ENCODE assay signal across 8 cellular contexts in the genomic region with DNA sequence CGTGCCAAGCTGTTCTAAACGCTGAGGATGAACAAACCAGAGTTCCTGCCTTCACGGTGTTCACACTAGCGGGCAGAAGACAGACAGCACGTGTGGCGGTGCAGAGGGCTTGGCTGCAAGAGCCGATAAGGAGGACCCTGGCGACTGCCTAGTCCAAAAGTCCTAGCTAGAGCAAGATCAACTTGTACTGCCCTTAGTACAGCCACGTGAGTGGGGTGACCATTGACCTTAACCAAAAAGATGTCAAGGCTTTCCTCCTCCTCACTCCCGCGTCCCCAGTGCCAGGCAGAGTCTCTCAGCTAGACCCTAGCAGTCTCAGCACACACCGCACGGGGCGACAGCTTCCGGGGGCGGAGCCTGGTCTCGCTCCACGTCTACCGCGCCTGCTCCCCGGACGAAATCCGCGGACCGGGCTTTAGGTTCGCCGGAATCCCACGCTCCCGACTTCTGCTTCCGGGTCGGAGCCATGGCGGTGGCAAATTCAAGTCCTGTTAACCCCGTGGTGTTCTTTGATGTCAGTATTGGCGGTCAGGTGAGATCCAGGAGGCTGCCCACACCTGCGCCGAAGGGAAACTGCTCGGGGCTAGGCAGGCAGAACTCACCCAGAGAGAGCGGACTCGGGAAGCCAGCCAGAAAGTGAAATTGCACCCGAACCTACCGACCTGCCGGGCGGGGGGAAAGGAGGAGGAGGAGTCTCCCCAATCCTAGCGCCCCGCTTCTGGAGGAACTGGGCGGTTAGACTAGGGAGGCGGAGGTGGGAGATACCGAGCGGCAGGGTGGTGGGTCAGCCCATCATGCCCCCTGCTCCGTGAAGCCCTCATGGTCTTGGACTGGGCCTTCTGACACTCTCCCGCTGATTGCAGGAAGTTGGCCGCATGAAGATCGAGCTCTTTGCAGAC. TPM values are rescaled to one million over a fixed set of nuclear protein-coding genes. Genes with fewer than 3 reads are reported as not detected.
A peak's percentile ranks its signal among the peaks of the same experiment; 100 is the strongest.
DNase-seq lines count a peak whose midpoint lies in the region; ATAC-seq and TF ChIP-seq lines count a peak whose summit lies in the region.

A gene (plus strand): TSS at position 443 of the 899 bp plus-strand sequence. CDS start 24 bp downstream, at position 467.

- TF ChIP-seq CTCF in astrocyte of the cerebellum (IDR thresholded peaks at IDR 0.05; ENCODE audit: low read depth, low read length, missing control alignments), result peak; percentile 25

- H3K27me3 ChIP-seq in rectal smooth muscle tissue (ENCODE audit: control insufficient read depth, insufficient read depth, low read length) (no peaks in the 10 kb centered on the region), aorta (ENCODE audit: control insufficient read depth in 1 of 2, insufficient read depth in 2 of 2, low read length in 1 of 2) (no peaks in the 10 kb centered on the region)

- peak within 1 kb of the TSS; percentile 78 for H3K27ac ChIP-seq in rectal smooth muscle tissue (ENCODE audit: low read depth, low read length)
- H3K27ac ChIP-seq in aorta (ENCODE audit: low read depth in 1 of 2, low read length in 2 of 2), result peak within 1 kb of the TSS in 1 of 2 donors; percentile 49

- intact Hi-C loops in aorta (cut with DNase I), result no loop called here

- in situ Hi-C loops in astrocyte of the cerebellum (cut with HindIII; ENCODE audit: low sequenced_read_pairs), result no loop called here

- peak; percentile 92 for TF ChIP-seq POLR2A in GM18505 (IDR thresholded peaks at IDR 0.05; ENCODE audit: borderline replicate concordance, extremely low read depth, insufficient read depth, insufficient read length)

- H3K9ac ChIP-seq in rectal smooth muscle tissue (ENCODE audit: low read length), result peak within 1 kb of the TSS; percentile 67

- H3K4me3 ChIP-seq in astrocyte of the cerebellum (ENCODE audit: low read depth, low read length) (peak within 1 kb of the TSS; percentile 76), rectal smooth muscle tissue (ENCODE audit: low read length) (peak within 1 kb of the TSS; percentile 96), aorta (ENCODE audit: low read length in 2 of 2) (peak within 1 kb of the TSS; percentile 69 to 72)

- H3K9me3 ChIP-seq in aorta (ENCODE audit: control insufficient read depth, low read length), result no peaks in the 10 kb centered on the region

- no peaks in the 10 kb centered on the region for H3K36me3 ChIP-seq in rectal smooth muscle tissue (ENCODE audit: control insufficient read depth, insufficient read depth, low read length)
- peaks cover 0 to 2% of the 10 kb centered on the region in 2 donors for H3K36me3 ChIP-seq in aorta (ENCODE audit: control insufficient read depth in 1 of 2, insufficient read depth in 2 of 2, low read length in 1 of 2)

- peak; percentile 91 for DNase-seq in NCI-H2029 treated with DMSO at 0.1 percent for 48 hours (lab: John Stamatoyannopoulos, UW)
- peak; percentile 90 for DNase-seq in T-helper 9 cell
- peak; percentile 72 for DNase-seq in astrocyte of the cerebellum (ENCODE audit: low read depth)
- DNase-seq in hepatic stellate cell (ENCODE audit: low spot score), result peak; percentile 91
- DNase-seq in aorta, result peak; percentile 97 to 99

- ATAC-seq in GM18505 (IDR thresholded peaks at IDR 0.05; ENCODE audit: unreplicated experiment), result peak; percentile 95
- ATAC-seq in HG02973 (IDR thresholded peaks at IDR 0.05; ENCODE audit: unreplicated experiment), result peak; percentile 91
- ATAC-seq in aorta (ENCODE audit: low FRiP score), result peak; percentile 100

- H3K4me1 ChIP-seq in rectal smooth muscle tissue (ENCODE audit: control insufficient read depth, insufficient read depth, low read length) (peaks cover 8% of the 10 kb centered on the region), aorta (ENCODE audit: control insufficient read depth in 1 of 2, insufficient read depth in 2 of 2, low read length in 2 of 2) (no peaks in the 10 kb centered on the region)

- 0% methylated on average over 53 of the region's 53 CpGs for WGBS in aorta, 2 donors

RNA-seq across cellular contexts. Expression of the gene that starts here (rescaled TPM):
- 10 to 100 TPM; 14.1 to 16.4 TPM for total RNA-seq in aorta
- polyA plus RNA-seq in aorta, result 10 to 100 TPM; 24.0 to 32.5 TPM
